In the genomic region with DNA sequence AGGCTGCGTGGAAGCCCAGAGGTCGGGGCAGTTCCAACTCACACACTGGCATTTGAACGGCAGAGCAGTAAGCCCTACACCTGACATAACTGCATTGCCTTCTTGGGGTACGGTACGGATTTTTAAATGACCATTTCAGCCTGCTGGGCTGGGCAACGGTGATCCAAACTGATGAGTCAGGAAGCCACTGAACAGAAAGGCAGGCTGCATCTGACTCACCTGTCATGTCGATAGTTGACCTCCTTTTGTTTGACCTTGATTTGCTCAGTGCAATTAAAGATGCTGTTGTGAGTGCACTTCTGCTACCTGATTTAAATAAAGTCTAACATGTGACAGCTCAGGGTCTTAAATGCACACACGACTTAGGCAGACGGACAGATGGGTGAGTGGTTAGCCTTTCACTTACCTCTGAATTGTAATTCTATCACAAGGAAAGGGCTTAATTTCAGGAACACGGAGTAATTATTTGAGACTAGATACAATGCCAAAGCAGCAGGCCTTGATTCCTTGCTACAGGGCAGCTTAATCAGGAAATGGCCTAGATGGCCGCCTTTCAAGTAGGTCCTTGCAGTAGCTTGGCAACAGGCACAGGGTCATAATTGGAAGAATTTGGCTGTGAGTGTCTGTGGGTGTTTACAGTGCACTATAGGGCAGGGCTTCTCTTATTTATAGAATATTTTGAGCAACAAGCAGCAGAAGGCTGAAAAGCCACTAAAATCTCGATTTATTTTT, we compare ENCODE assay signal across 11 cellular contexts. TPM values are rescaled to one million over a fixed set of nuclear protein-coding genes. Genes with fewer than 3 reads are reported as not detected.
DNase-seq lines count a peak whose midpoint lies in the region; ATAC-seq, FAIRE-seq and TF ChIP-seq lines count a peak whose summit lies in the region.
"Had no signal": no experiment of that assay in that cellular context is flagged by ENCODE, and none has a peak within 500 bp of the region (broad histone marks: within the 10 kb centered on the region; RNA-seq: fewer than 3 reads in every experiment).

No MANE protein-coding gene starts in this region.

- H3K27ac Mint-ChIP-seq in progenitor cell of endocrine pancreas: peak overlapping the region; percentile 62
- H3K27ac Mint-ChIP-seq in naive thymus-derived CD8-positive, alpha-beta T cell: peak overlapping the region in 1 of 10 donors; percentile 72

- 68 to 82% (median 73%) methylated on average over 12 of the region's 12 CpGs for WGBS in spleen, 5 donors

- no peak overlapping the region for H3K4me3 Mint-ChIP-seq in progenitor cell of endocrine pancreas (ENCODE audit: low read depth)
- H3K4me3 Mint-ChIP-seq in naive thymus-derived CD8-positive, alpha-beta T cell: no peak overlapping the region
- H3K4me3 Mint-ChIP-seq: naive B cell had no signal

- H3K27me3 ChIP-seq in breast epithelium (no peaks in the 10 kb centered on the region), spleen (replicated peaks in 1 of 7) (no peaks in the 10 kb centered on the region)

- intact Hi-C loops in breast epithelium (cut with DNase I; ENCODE audit: low total_unique reads): no loop called here
- intact Hi-C loops in spleen (cut with DNase I; ENCODE audit: low total_unique reads): no loop called here

- H3K9me3 ChIP-seq in breast epithelium: no peaks in the 10 kb centered on the region
- no peaks in the 10 kb centered on the region for H3K9me3 ChIP-seq in spleen

- peak; percentile 60 for FAIRE-seq in H54 (lab: Jason Lieb, UNC)

- H3K36me3 Mint-ChIP-seq in progenitor cell of endocrine pancreas (ENCODE audit: insufficient read depth): no peaks in the 10 kb centered on the region
- H3K36me3 Mint-ChIP-seq in naive thymus-derived CD8-positive, alpha-beta T cell: peaks cover 0 to 31% (median 0%) of the 10 kb centered on the region in 3 donors

- ATAC-seq in HG02610 (IDR thresholded peaks at IDR 0.05; ENCODE audit: unreplicated experiment): no peak
- no peak for ATAC-seq in naive thymus-derived CD8-positive, alpha-beta T cell

- peaks cover 9% of the 10 kb centered on the region for H3K4me1 Mint-ChIP-seq in progenitor cell of endocrine pancreas (ENCODE audit: low read depth)
- H3K4me1 Mint-ChIP-seq in naive thymus-derived CD8-positive, alpha-beta T cell: peaks cover 29 to 66% (median 55%) of the 10 kb centered on the region in 4 donors

- TF ChIP-seq CTCF in breast epithelium (IDR thresholded peaks at IDR 0.05) (no peak), progenitor cell of endocrine pancreas (IDR thresholded peaks at IDR 0.05; ENCODE audit: unreplicated experiment) (no peak), spleen (IDR thresholded peaks at IDR 0.05 in 8 of 11, conservative IDR thresholded peaks at IDR 0.05 in 3 of 11) (no peak)

- TF ChIP-seq POLR2A in H54 (IDR thresholded peaks at IDR 0.05; ENCODE audit: low read depth, low read length): no peak
- TF ChIP-seq POLR2A in breast epithelium (IDR thresholded peaks at IDR 0.05): no peak
- no peak for TF ChIP-seq POLR2A in spleen (IDR thresholded peaks at IDR 0.05)

- H3K4me1 ChIP-seq in breast epithelium (peaks cover 0 to 12% of the 10 kb centered on the region in 2 donors), spleen (peaks cover 14 to 83% (median 45%) of the 10 kb centered on the region in 6 donors)

- DNase-seq in H54 (ENCODE audit: insufficient read length, low spot score) (no peak), NCI-H2196 treated with DMSO at 0.1 percent for 48 hours (lab: John Stamatoyannopoulos, UW; ENCODE audit: unreplicated experiment) (peak; percentile 84), breast epithelium (ENCODE audit: low spot score in 2 of 2) (no peak), progenitor cell of endocrine pancreas (ENCODE audit: low spot score, unreplicated experiment) (no peak), spleen (no peak)
- DNase-seq in stimulated activated CD8-positive, alpha-beta memory T cell treated with anti-CD3 and anti-CD28 coated beads, Interleukin-4, amount 100 ng/mL, for 48 hours: no peak
- DNase-seq in naive thymus-derived CD8-positive, alpha-beta T cell: no peak
- DNase-seq: foreskin melanocyte, naive B cell, NCI-H526 treated with DMSO at 0.1 percent for 48 hours had no signal

- POLR2A ChIA-PET in naive thymus-derived CD8-positive, alpha-beta T cell (lab: Charles Lee): no interaction called here

- H3K27me3 Mint-ChIP-seq in progenitor cell of endocrine pancreas: no peaks in the 10 kb centered on the region
- no peaks in the 10 kb centered on the region for H3K27me3 Mint-ChIP-seq in naive thymus-derived CD8-positive, alpha-beta T cell
- H3K27me3 Mint-ChIP-seq: naive B cell had no signal

- no peaks in the 10 kb centered on the region for H3K9me3 Mint-ChIP-seq in progenitor cell of endocrine pancreas (ENCODE audit: low read depth)
- H3K9me3 Mint-ChIP-seq in naive thymus-derived CD8-positive, alpha-beta T cell: no peaks in the 10 kb centered on the region
- H3K9me3 Mint-ChIP-seq: naive B cell had no signal

- H3K4me3 ChIP-seq in breast epithelium (no peak overlapping the region), spleen (no peak overlapping the region)

- peak overlapping the region; percentile 4 to 57 for H3K27ac ChIP-seq in breast epithelium
- H3K27ac ChIP-seq in spleen: peak overlapping the region in 1 of 8 donors; percentile 30

- H3K36me3 ChIP-seq in breast epithelium (no peaks in the 10 kb centered on the region), spleen (peaks cover 0 to 37% (median 0%) of the 10 kb centered on the region in 6 donors)

RNA-seq across cellular contexts. Expression of gene BMAL1, which starts 52.2 kb away (rescaled TPM):
- total RNA-seq in breast epithelium (10 to 100 TPM; 42.0 to 57.5 (median 48.8) TPM), progenitor cell of endocrine pancreas (7.0 and 8.6 TPM in 2 replicates), spleen (10 to 100 TPM; 33.1 to 58.4 (median 38.7) TPM)
- 10 to 100 TPM in 1 of 3 donors, 1 to 10 TPM in 2; 6.5 to 12.0 (median 9.0) TPM for polyA plus RNA-seq in spleen
- total RNA-seq in naive thymus-derived CD8-positive, alpha-beta T cell: 10 to 100 TPM; 93.6 to 93.8 TPM
- 10 to 100 TPM in 2 of 3 donors, 1 to 10 TPM in 1; 9.6 to 14.0 (median 12.3) TPM for polyA plus RNA-seq in naive thymus-derived CD8-positive, alpha-beta T cell
